19 cellular contexts compared by ENCODE assay signal in genomic region chr2:212903413-212903812, GRCh38.
"Had no signal": no experiment of that assay in that cellular context is flagged by ENCODE, and none has a peak within 500 bp of the region (broad histone marks: within the 10 kb centered on the region; RNA-seq: fewer than 3 reads in every experiment).

No MANE protein-coding gene starts in this region.

- H3K27me3 Mint-ChIP-seq: activated B cell treated with CpG ODN at 0.5 μM for 24 hours; activated CD4-positive, alpha-beta T cell treated with anti-CD3 and anti-CD28 coated beads, Interleukin-2, amount 10 ng/mL, durations not matched to agents 7 days and 5 days; activated naive CD8-positive, alpha-beta T cell treated with anti-CD3 and anti-CD28 coated beads for 36 hours; brain; central memory CD8-positive, alpha-beta T cell; memory B cell; natural killer cell treated with Interleukin-12 subunit alpha and Interleukin-12 subunit beta and Interleukin-15 and Interleukin-18, amount 100 ng/mL, for 72 hours; stimulated activated memory B cell treated with anti-CD40 and anti-IgM and Interleukin-4, amounts not matched to agents 10 μg/mL and 1 μg/mL and 100 μg/mL, for 72 hours had no signal

- H3K4me3 ChIP-seq: gastrocnemius medialis, heart right ventricle, thyroid gland, vagina had no signal

- H3K4me1 Mint-ChIP-seq: activated B cell treated with CpG ODN at 0.5 μM for 24 hours; activated CD4-positive, alpha-beta T cell treated with anti-CD3 and anti-CD28 coated beads, Interleukin-2, amount 10 ng/mL, durations not matched to agents 7 days and 5 days; activated naive CD8-positive, alpha-beta T cell treated with anti-CD3 and anti-CD28 coated beads for 36 hours; central memory CD8-positive, alpha-beta T cell; memory B cell had no signal

- H3K27ac ChIP-seq: gastrocnemius medialis, heart right ventricle, thyroid gland, vagina had no signal

- H3K4me3 Mint-ChIP-seq: activated B cell treated with CpG ODN at 0.5 μM for 24 hours; activated CD4-positive, alpha-beta T cell treated with anti-CD3 and anti-CD28 coated beads, Interleukin-2, amount 10 ng/mL, durations not matched to agents 7 days and 5 days; activated naive CD8-positive, alpha-beta T cell treated with anti-CD3 and anti-CD28 coated beads for 36 hours; brain; central memory CD8-positive, alpha-beta T cell; memory B cell; natural killer cell treated with Interleukin-12 subunit alpha and Interleukin-12 subunit beta and Interleukin-15 and Interleukin-18, amount 100 ng/mL, for 72 hours; stimulated activated memory B cell treated with anti-CD40 and anti-IgM and Interleukin-4, amounts not matched to agents 10 μg/mL and 1 μg/mL and 100 μg/mL, for 72 hours; T-helper 2 cell treated with Interferon-gamma antibody and Interleukin-4, amounts not matched to agents 5 μg/mL and 100 μg/mL, for 36 hours had no signal

- H3K36me3 Mint-ChIP-seq: activated naive CD8-positive, alpha-beta T cell treated with anti-CD3 and anti-CD28 coated beads for 36 hours; brain; memory B cell; natural killer cell treated with Interleukin-12 subunit alpha and Interleukin-12 subunit beta and Interleukin-15 and Interleukin-18, amount 100 ng/mL, for 72 hours; stimulated activated memory B cell treated with anti-CD40 and anti-IgM and Interleukin-4, amounts not matched to agents 10 μg/mL and 1 μg/mL and 100 μg/mL, for 72 hours had no signal

- H3K27ac Mint-ChIP-seq: activated B cell treated with CpG ODN at 0.5 μM for 24 hours; activated CD4-positive, alpha-beta T cell treated with anti-CD3 and anti-CD28 coated beads, Interleukin-2, amount 10 ng/mL, durations not matched to agents 7 days and 5 days; activated naive CD8-positive, alpha-beta T cell treated with anti-CD3 and anti-CD28 coated beads for 36 hours; brain; memory B cell; natural killer cell treated with Interleukin-12 subunit alpha and Interleukin-12 subunit beta and Interleukin-15 and Interleukin-18, amount 100 ng/mL, for 72 hours; stimulated activated memory B cell treated with anti-CD40 and anti-IgM and Interleukin-4, amounts not matched to agents 10 μg/mL and 1 μg/mL and 100 μg/mL, for 72 hours; T-helper 2 cell treated with Interferon-gamma antibody and Interleukin-4, amounts not matched to agents 5 μg/mL and 100 μg/mL, for 36 hours had no signal

- H3K4me1 ChIP-seq: gastrocnemius medialis, vagina had no signal

- DNase-seq: activated B cell treated with CpG ODN at 0.5 μM for 24 hours; activated CD4-positive, alpha-beta T cell treated with anti-CD3 and anti-CD28 coated beads, Interleukin-2, amount 10 ng/mL, durations not matched to agents 7 days and 5 days; activated CD8-positive, alpha-beta memory T cell treated with anti-CD3 and anti-CD28 coated beads for 24 hours; activated naive CD8-positive, alpha-beta T cell treated with anti-CD3 and anti-CD28 coated beads for 36 hours; cortex of kidney; effector CD4-positive, alpha-beta T cell; gastrocnemius medialis; heart right ventricle; retina; stimulated activated CD4-positive, alpha-beta T cell treated with anti-CD3 and anti-CD28 coated beads, Interleukin-12 subunit alpha, Interleukin-12 subunit beta, amount 100 ng/mL, for 4 hours; thyroid gland had no signal

- H3K36me3 ChIP-seq: gastrocnemius medialis, heart right ventricle, thyroid gland, vagina had no signal

- H3K9me3 Mint-ChIP-seq: activated B cell treated with CpG ODN at 0.5 μM for 24 hours; activated CD4-positive, alpha-beta T cell treated with anti-CD3 and anti-CD28 coated beads, Interleukin-2, amount 10 ng/mL, durations not matched to agents 7 days and 5 days; activated naive CD8-positive, alpha-beta T cell treated with anti-CD3 and anti-CD28 coated beads for 36 hours; central memory CD8-positive, alpha-beta T cell; memory B cell; natural killer cell treated with Interleukin-12 subunit alpha and Interleukin-12 subunit beta and Interleukin-15 and Interleukin-18, amount 100 ng/mL, for 72 hours; T-helper 2 cell treated with Interferon-gamma antibody and Interleukin-4, amounts not matched to agents 5 μg/mL and 100 μg/mL, for 36 hours had no signal

- ATAC-seq: gastrocnemius medialis; heart right ventricle; left lobe of liver; natural killer cell treated with Interleukin-12 subunit alpha and Interleukin-12 subunit beta and Interleukin-15 and Interleukin-18, amount 100 ng/mL, for 72 hours; stimulated activated memory B cell treated with anti-CD40 and anti-IgM and Interleukin-4, amounts not matched to agents 10 μg/mL and 1 μg/mL and 100 μg/mL, for 72 hours had no signal

- H3K27me3 ChIP-seq: gastrocnemius medialis, heart right ventricle, thyroid gland, vagina had no signal

- H3K9me3 ChIP-seq: gastrocnemius medialis, heart right ventricle, thyroid gland, vagina had no signal
